ENCODE assay signal across 16 cellular contexts in the genomic region with DNA sequence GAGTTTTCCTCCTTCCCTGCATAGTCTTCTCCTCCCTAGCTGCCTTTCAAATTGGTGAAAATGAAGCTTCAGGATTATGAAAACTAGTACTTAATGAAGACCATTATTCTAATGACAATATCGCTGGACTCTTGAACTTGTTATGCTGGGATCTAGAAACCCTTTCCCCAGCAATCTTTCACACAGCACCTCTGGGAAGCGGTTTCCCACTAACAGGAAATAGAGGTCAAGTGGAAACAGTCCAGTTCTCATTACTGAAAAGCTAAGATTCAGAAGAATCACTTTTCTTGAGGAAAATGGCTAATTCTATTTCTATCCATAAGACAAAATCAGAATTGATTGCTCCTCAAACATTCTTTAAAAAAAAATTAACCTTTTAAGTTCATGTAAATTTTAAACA. TPM values are rescaled to one million over a fixed set of nuclear protein-coding genes. Genes with fewer than 3 reads are reported as not detected.
DNase-seq lines count a peak whose midpoint lies in the region; ATAC-seq, FAIRE-seq and TF ChIP-seq lines count a peak whose summit lies in the region.
"Had no signal": no experiment of that assay in that cellular context is flagged by ENCODE, and none has a peak within 500 bp of the region (broad histone marks: within the 10 kb centered on the region; RNA-seq: fewer than 3 reads in every experiment).

No MANE protein-coding gene starts in this region.

- H3K9me2 ChIP-seq in hepatocyte (replicated peaks; ENCODE audit: insufficient read depth) = no peaks in the 10 kb centered on the region

- no peak overlapping the region for H3K4me2 ChIP-seq in hepatocyte

- no peak for FAIRE-seq in GM19239 (lab: Jason Lieb, UNC)

- no peaks in the 10 kb centered on the region for H3K9me3 Mint-ChIP-seq in activated naive CD8-positive, alpha-beta T cell (ENCODE audit: low read depth)
- H3K9me3 Mint-ChIP-seq in activated naive CD8-positive, alpha-beta T cell treated with anti-CD3 and anti-CD28 coated beads, Interleukin-2, amount 50 U/mL, for 24 hours = no peaks in the 10 kb centered on the region

- no peak overlapping the region for H3K9ac ChIP-seq in skeletal muscle tissue (ENCODE audit: low read depth in 1 of 3, low read length in 3 of 3)

- peak overlapping the region; percentile 87 for H3K4me3 Mint-ChIP-seq in activated naive CD8-positive, alpha-beta T cell
- H3K4me3 Mint-ChIP-seq in activated naive CD8-positive, alpha-beta T cell treated with anti-CD3 and anti-CD28 coated beads, Interleukin-2, amount 50 U/mL, for 24 hours = no peak overlapping the region

- H3K4me3 ChIP-seq in RWPE2 (ENCODE audit: severe bottlenecking) = no peak overlapping the region
- H3K4me3 ChIP-seq in hepatocyte = no peak overlapping the region
- no peak overlapping the region for H3K4me3 ChIP-seq in skeletal muscle tissue (ENCODE audit: low read length in 3 of 3)
- H3K4me3 ChIP-seq: body of pancreas, lung, prostate gland had no signal

- WGBS in hepatocyte (ENCODE audit: low lambda C conversion rate, missing lambda C conversion rate) = 80% methylated on average over 2 of the region's 2 CpGs

- H3K36me3 ChIP-seq in RWPE2 (ENCODE audit: low read depth) = peaks cover 57% of the 10 kb centered on the region
- H3K36me3 ChIP-seq in hepatocyte (replicated peaks; ENCODE audit: insufficient read depth, low read depth) = no peaks in the 10 kb centered on the region
- peaks cover 0 to 2% (median 0%) of the 10 kb centered on the region in 3 donors for H3K36me3 ChIP-seq in skeletal muscle tissue (ENCODE audit: control insufficient read depth in 3 of 3, insufficient read depth in 3 of 3, low read length in 3 of 3)
- H3K36me3 ChIP-seq: prostate gland had no signal

- H3K79me2 ChIP-seq in hepatocyte = peaks cover 31% of the 10 kb centered on the region

- H3K27me3 Mint-ChIP-seq in activated naive CD8-positive, alpha-beta T cell = no peaks in the 10 kb centered on the region
- no peaks in the 10 kb centered on the region for H3K27me3 Mint-ChIP-seq in activated naive CD8-positive, alpha-beta T cell treated with anti-CD3 and anti-CD28 coated beads, Interleukin-2, amount 50 U/mL, for 24 hours

- H2AFZ ChIP-seq in hepatocyte = no peak overlapping the region

- H3K9me3 ChIP-seq in RWPE2 (ENCODE audit: severe bottlenecking) (no peaks in the 10 kb centered on the region), hepatocyte (ENCODE audit: low read depth) (no peaks in the 10 kb centered on the region), skeletal muscle tissue (ENCODE audit: control insufficient read depth in 3 of 3, low read length in 3 of 3) (no peaks in the 10 kb centered on the region)
- H3K9me3 ChIP-seq: body of pancreas, prostate gland had no signal

- peak overlapping the region; percentile 88 for H3K27ac Mint-ChIP-seq in activated naive CD8-positive, alpha-beta T cell
- H3K27ac Mint-ChIP-seq in activated naive CD8-positive, alpha-beta T cell treated with anti-CD3 and anti-CD28 coated beads, Interleukin-2, amount 50 U/mL, for 24 hours = no peak overlapping the region

- no peak for ATAC-seq in activated naive CD8-positive, alpha-beta T cell treated with anti-CD3 and anti-CD28 coated beads, Interleukin-2, amount 50 U/mL, for 24 hours
- ATAC-seq in RWPE2 (ENCODE audit: low read depth) = no peak
- ATAC-seq in GM18511 (IDR thresholded peaks at IDR 0.05; ENCODE audit: unreplicated experiment) = no peak
- ATAC-seq: body of pancreas had no signal

- H3K4me1 Mint-ChIP-seq in activated naive CD8-positive, alpha-beta T cell (ENCODE audit: low read depth) = peaks cover 55% of the 10 kb centered on the region
- peaks cover 54% of the 10 kb centered on the region for H3K4me1 Mint-ChIP-seq in activated naive CD8-positive, alpha-beta T cell treated with anti-CD3 and anti-CD28 coated beads, Interleukin-2, amount 50 U/mL, for 24 hours

- peaks cover 16% of the 10 kb centered on the region for H4K20me1 ChIP-seq in hepatocyte (ENCODE audit: insufficient read depth, poor library complexity, severe bottlenecking)

- H3K4me1 ChIP-seq in RWPE2 (ENCODE audit: insufficient read depth, poor library complexity, severe bottlenecking) (peaks cover 15% of the 10 kb centered on the region), hepatocyte (ENCODE audit: insufficient read depth) (peaks cover 26% of the 10 kb centered on the region), skeletal muscle tissue (ENCODE audit: control insufficient read depth in 3 of 3, insufficient read depth in 3 of 3, low read length in 3 of 3) (peaks cover 62 to 72% (median 65%) of the 10 kb centered on the region in 3 donors)
- H3K4me1 ChIP-seq: prostate gland had no signal

- TF ChIP-seq CTCF in RWPE2 (IDR thresholded peaks at IDR 0.05; ENCODE audit: poor library complexity, severe bottlenecking) = no peak
- no peak for TF ChIP-seq CTCF in hepatocyte (IDR thresholded peaks at IDR 0.05; ENCODE audit: poor library complexity)

- no peak for DNase-seq in activated naive CD8-positive, alpha-beta T cell treated with anti-CD3 and anti-CD28 coated beads, Interleukin-2, amount 50 U/mL, for 24 hours
- DNase-seq in RWPE2 (ENCODE audit: low spot score) (no peak), hepatocyte (ENCODE audit: low spot score) (no peak), GM19239 (ENCODE audit: insufficient read length, low spot score) (no peak), NCI-H446 (lab: John Stamatoyannopoulos, UW) (no peak)
- DNase-seq: AML-193; body of pancreas; EL; GOT3; NCI-H2029; stimulated activated CD4-positive, alpha-beta T cell treated with anti-CD3 and anti-CD28 coated beads, Interleukin-4, amount 100 ng/mL, for 24 hours had no signal

- H3K27ac ChIP-seq in RWPE2 (ENCODE audit: poor library complexity, severe bottlenecking) = peak overlapping the region; percentile 92
- peak overlapping the region; percentile 99 for H3K27ac ChIP-seq in hepatocyte
- H3K27ac ChIP-seq in skeletal muscle tissue (ENCODE audit: low read depth, low read length) = peak overlapping the region; percentile 93

- H3K27me3 ChIP-seq in RWPE2 (ENCODE audit: insufficient read depth, poor library complexity, severe bottlenecking) (no peaks in the 10 kb centered on the region), hepatocyte (no peaks in the 10 kb centered on the region), skeletal muscle tissue (ENCODE audit: control insufficient read depth in 3 of 3, insufficient read depth in 3 of 3, low read length in 3 of 3) (no peaks in the 10 kb centered on the region)
- H3K27me3 ChIP-seq: body of pancreas had no signal

- H3K36me3 Mint-ChIP-seq in activated naive CD8-positive, alpha-beta T cell = no peaks in the 10 kb centered on the region
- H3K36me3 Mint-ChIP-seq in activated naive CD8-positive, alpha-beta T cell treated with anti-CD3 and anti-CD28 coated beads, Interleukin-2, amount 50 U/mL, for 24 hours (ENCODE audit: low read depth) = peaks cover 7% of the 10 kb centered on the region

RNA-seq across cellular contexts. Expression of gene VEZF1, which starts 2.0 kb away (rescaled TPM):
- total RNA-seq in hepatocyte (56.0 and 57.3 TPM in 2 replicates), skeletal muscle tissue (30.3 TPM)
- polyA plus RNA-seq in hepatocyte = 19.1 and 20.9 TPM in 2 replicates

RNA-seq across cellular contexts. Expression of gene SRSF1, which starts 17.0 kb away (rescaled TPM):
- total RNA-seq in hepatocyte = 175 and 189 TPM in 2 replicates
- 98.3 and 107 TPM in 2 replicates for polyA plus RNA-seq in hepatocyte
- 224 TPM for total RNA-seq in skeletal muscle tissue

RNA-seq across cellular contexts. Expression of gene CUEDC1, which starts 34.8 kb away (rescaled TPM):
- total RNA-seq in hepatocyte (9.3 and 11.6 TPM in 2 replicates), skeletal muscle tissue (10.4 TPM)
- polyA plus RNA-seq in hepatocyte = 23.3 and 27.4 TPM in 2 replicates
